ENCODE assay signal across 19 cellular contexts in the genomic region with DNA sequence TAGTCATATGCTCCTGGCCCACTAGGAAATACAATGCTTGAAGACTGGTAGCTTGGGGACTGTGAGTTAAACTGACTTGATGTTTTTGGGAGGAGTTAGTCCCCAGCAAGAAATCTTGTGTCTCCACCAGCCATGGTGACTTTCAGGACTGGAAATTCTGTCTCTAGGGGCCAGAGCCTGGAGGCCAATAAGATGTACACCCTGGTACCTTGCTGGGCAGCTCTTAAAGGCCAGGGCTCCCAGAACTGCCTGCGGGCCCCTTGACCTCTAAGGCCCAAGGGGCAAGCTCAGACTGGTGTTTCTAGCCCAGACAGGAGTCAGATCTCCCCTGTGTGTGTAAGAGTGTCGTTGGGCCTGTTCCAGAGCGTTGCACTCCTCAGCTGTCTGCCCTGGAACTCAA.
"Had no signal": no experiment of that assay in that cellular context is flagged by ENCODE, and none has a peak within 500 bp of the region (broad histone marks: within the 10 kb centered on the region; RNA-seq: fewer than 3 reads in every experiment).

No MANE protein-coding gene starts in this region.

- ATAC-seq: heart left ventricle; naive thymus-derived CD4-positive, alpha-beta T cell; psoas muscle; sciatic nerve had no signal

- H3K27ac ChIP-seq: colonic mucosa, heart left ventricle, parathyroid adenoma, psoas muscle, stomach, thoracic aorta, transverse colon had no signal

- H3K4me3 Mint-ChIP-seq: naive thymus-derived CD4-positive, alpha-beta T cell had no signal

- H3K9ac ChIP-seq: parathyroid adenoma had no signal

- DNase-seq: colonic mucosa; dermis blood vessel endothelial cell; effector CD4-positive, alpha-beta T cell; hippocampal formation; kidney glomerular epithelial cell; mammary epithelial cell; naive thymus-derived CD4-positive, alpha-beta T cell; nucleus accumbens; psoas muscle; stimulated activated CD4-positive, alpha-beta T cell treated with anti-CD3 and anti-CD28 coated beads, Interleukin-2, amount 100 ng/mL, for 24 hours; stimulated activated CD4-positive, alpha-beta T cell treated with anti-CD3 and anti-CD28 coated beads, Interleukin-4, amount 100 ng/mL, for 4 hours; stimulated activated naive CD4-positive, alpha-beta T cell; stomach; substantia nigra; transverse colon had no signal

- H3K4me1 ChIP-seq: parathyroid adenoma, psoas muscle had no signal

- H3K9me3 ChIP-seq: colonic mucosa, heart left ventricle, psoas muscle, stomach, thoracic aorta, transverse colon had no signal

- H3K36me3 ChIP-seq: colonic mucosa, heart left ventricle, stomach, thoracic aorta, transverse colon had no signal

- H3K79me2 ChIP-seq: parathyroid adenoma had no signal

- H3K4me3 ChIP-seq: colonic mucosa, heart left ventricle, psoas muscle, stomach, thoracic aorta, transverse colon had no signal

- H2AFZ ChIP-seq: parathyroid adenoma had no signal
